In the genomic region with DNA sequence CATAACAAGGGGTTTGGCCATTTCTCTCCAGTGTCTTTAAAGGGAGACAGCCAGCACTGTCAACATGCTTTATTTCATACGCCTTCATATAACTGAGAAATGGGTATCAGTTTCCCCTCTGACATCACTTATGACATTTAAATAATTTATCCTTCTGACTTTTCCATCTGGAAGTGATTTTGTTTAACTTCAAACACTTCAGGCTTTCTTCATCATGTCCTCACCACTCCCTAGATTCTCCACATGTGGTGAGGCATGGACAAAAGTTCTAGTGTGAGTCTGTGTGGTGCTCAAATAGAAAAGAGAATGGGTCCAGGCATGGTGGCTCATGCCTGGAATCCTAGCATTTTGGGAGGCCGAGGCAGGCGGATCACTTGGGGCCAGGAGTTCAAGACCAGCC, we compare ENCODE assay signal across 21 cellular contexts.
DNase-seq lines count a peak whose midpoint lies in the region; ATAC-seq and TF ChIP-seq lines count a peak whose summit lies in the region.
"Had no signal": no experiment of that assay in that cellular context is flagged by ENCODE, and none has a peak within 500 bp of the region (broad histone marks: within the 10 kb centered on the region; RNA-seq: fewer than 3 reads in every experiment).

No MANE protein-coding gene starts in this region.

- no peaks in the 10 kb centered on the region for H3K27me3 Mint-ChIP-seq in endothelial cell (ENCODE audit: unreplicated experiment)
- H3K27me3 Mint-ChIP-seq in activated T-cell treated with anti-CD3 and anti-CD28 coated beads, Interleukin-2, amount 50 U/mL, for 4 hours (ENCODE audit: low read depth): peaks cover 3% of the 10 kb centered on the region
- H3K27me3 Mint-ChIP-seq: CD4-positive, CD25-positive, alpha-beta regulatory T cell; CD8-positive, alpha-beta memory T cell had no signal

- H3K9me3 Mint-ChIP-seq in endothelial cell (ENCODE audit: unreplicated experiment): no peaks in the 10 kb centered on the region
- H3K9me3 Mint-ChIP-seq in activated T-cell treated with anti-CD3 and anti-CD28 coated beads, Interleukin-2, amount 50 U/mL, for 4 hours: no peaks in the 10 kb centered on the region

- H3K36me3 Mint-ChIP-seq in endothelial cell (ENCODE audit: low read depth, unreplicated experiment): no peaks in the 10 kb centered on the region
- no peaks in the 10 kb centered on the region for H3K36me3 Mint-ChIP-seq in activated T-cell treated with anti-CD3 and anti-CD28 coated beads, Interleukin-2, amount 50 U/mL, for 4 hours (ENCODE audit: insufficient read depth)
- H3K36me3 Mint-ChIP-seq: CD14-positive monocyte; CD4-positive, alpha-beta memory T cell; CD4-positive, CD25-positive, alpha-beta regulatory T cell; CD8-positive, alpha-beta memory T cell had no signal

- no peaks in the 10 kb centered on the region for H3K9me3 ChIP-seq in adipocyte (ENCODE audit: control insufficient read depth, low read length)
- H3K9me3 ChIP-seq: BE2C, BLaER1 had no signal

- no peak overlapping the region for H3K4me3 Mint-ChIP-seq in endothelial cell (ENCODE audit: unreplicated experiment)
- no peak overlapping the region for H3K4me3 Mint-ChIP-seq in activated T-cell treated with anti-CD3 and anti-CD28 coated beads, Interleukin-2, amount 50 U/mL, for 4 hours
- H3K4me3 Mint-ChIP-seq: CD14-positive monocyte; CD4-positive, alpha-beta memory T cell; CD4-positive, CD25-positive, alpha-beta regulatory T cell; CD8-positive, alpha-beta memory T cell had no signal

- DNase-seq in AG10803 (ENCODE audit: low read depth) (peak; percentile 7), adipocyte (ENCODE audit: low read depth) (peak; percentile 6), fibroblast of gingiva (ENCODE audit: low read depth) (peak; percentile 60), fibroblast of peridontal ligament (ENCODE audit: extremely low read depth) (peak; percentile 47), endothelial cell (ENCODE audit: low spot score) (no peak), anterior cingulate cortex (lab: John Stamatoyannopoulos, UW) (no peak)
- DNase-seq in activated T-cell treated with anti-CD3 and anti-CD28 coated beads, Interleukin-2, amount 50 U/mL, for 4 hours: no peak
- DNase-seq in activated CD4-positive, CD25-positive, alpha-beta regulatory T cell (lab: John Stamatoyannopoulos, UW): no peak
- DNase-seq: 8988T; ACHN; BE2C; C1 segment of cervical spinal cord; CD4-positive, alpha-beta memory T cell; CD4-positive, CD25-positive, alpha-beta regulatory T cell; CD8-positive, alpha-beta memory T cell; COR-L47; DMS 273 treated with DMSO at 0.1 percent for 48 hours; DMS79 treated with DMSO at 0.1 percent for 48 hours; GF-D8 had no signal

- H3K27ac Mint-ChIP-seq in endothelial cell (ENCODE audit: unreplicated experiment): no peak overlapping the region
- H3K27ac Mint-ChIP-seq: CD14-positive monocyte; CD4-positive, alpha-beta memory T cell; CD4-positive, CD25-positive, alpha-beta regulatory T cell had no signal

- H3K4me3 ChIP-seq in AG10803 (ENCODE audit: low read length) (no peak overlapping the region), adipocyte (ENCODE audit: low read length) (no peak overlapping the region)
- H3K4me3 ChIP-seq: BLaER1 had no signal

- no peaks in the 10 kb centered on the region for H3K27me3 ChIP-seq in adipocyte (replicated peaks; ENCODE audit: control insufficient read depth, insufficient read depth, low read length)
- H3K27me3 ChIP-seq: BE2C, BLaER1 had no signal

- ATAC-seq in activated T-cell treated with anti-CD3 and anti-CD28 coated beads, Interleukin-2, amount 50 U/mL, for 4 hours: no peak

- H3K36me3 ChIP-seq in adipocyte (ENCODE audit: control insufficient read depth, insufficient read depth, low read length, severe bottlenecking): no peaks in the 10 kb centered on the region
- H3K36me3 ChIP-seq: BE2C, BLaER1 had no signal

- no peak overlapping the region for H3K9ac ChIP-seq in adipocyte (ENCODE audit: low read length)
- H3K9ac ChIP-seq: BLaER1 had no signal

- peaks cover 2% of the 10 kb centered on the region for H3K4me1 Mint-ChIP-seq in endothelial cell (ENCODE audit: unreplicated experiment)
- no peaks in the 10 kb centered on the region for H3K4me1 Mint-ChIP-seq in activated T-cell treated with anti-CD3 and anti-CD28 coated beads, Interleukin-2, amount 50 U/mL, for 4 hours (ENCODE audit: low read depth)
- H3K4me1 Mint-ChIP-seq: CD14-positive monocyte; CD4-positive, alpha-beta memory T cell; CD4-positive, CD25-positive, alpha-beta regulatory T cell; CD8-positive, alpha-beta memory T cell had no signal

- TF ChIP-seq CTCF in AG10803 (conservative IDR thresholded peaks at IDR 0.05; ENCODE audit: low read length) (no peak), endothelial cell (IDR thresholded peaks at IDR 0.05; ENCODE audit: unreplicated experiment) (no peak)

- no peaks in the 10 kb centered on the region for H3K4me1 ChIP-seq in adipocyte (ENCODE audit: control insufficient read depth, insufficient read depth, low read length)
- H3K4me1 ChIP-seq: BE2C, BLaER1 had no signal

Comparison
In these comparisons a context has a peak if more than half of its experiments do, and no peak if none do; other contexts are left out.
1. DNase-seq: peak in AG10803 (single experiment), adipocyte (single experiment), fibroblast of gingiva (single experiment) and fibroblast of peridontal ligament (single experiment); none in endothelial cell (single experiment), anterior cingulate cortex (0 of 58), activated T-cell treated with anti-CD3 and anti-CD28 coated beads, Interleukin-2, amount 50 U/mL, for 4 hours (single experiment) and activated CD4-positive, CD25-positive, alpha-beta regulatory T cell (0 of 4).